23 cellular contexts compared by ENCODE assay signal in genomic region chr7:1079546-1079945, GRCh38. TPM values are rescaled to one million over a fixed set of nuclear protein-coding genes. Genes with fewer than 3 reads are reported as not detected.
DNase-seq lines count a peak whose midpoint lies in the region; ATAC-seq, FAIRE-seq and TF ChIP-seq lines count a peak whose summit lies in the region.
"Had no signal": no experiment of that assay in that cellular context is flagged by ENCODE, and none has a peak within 500 bp of the region (broad histone marks: within the 10 kb centered on the region; RNA-seq: fewer than 3 reads in every experiment).

No MANE protein-coding gene starts in this region.

- peak overlapping the region; percentile 57 for H3K27ac ChIP-seq in cardiac muscle cell
- peak overlapping the region; percentile 16; the same call in 1 of the 2 replicates for H3K27ac ChIP-seq in RWPE1
- no peak overlapping the region for H3K27ac ChIP-seq in astrocyte (ENCODE audit: low read depth, low read length)
- H3K27ac ChIP-seq: 22Rv1, A549, GM23248, HL-60 had no signal

- CTCF ChIA-PET in RWPE1 (lab: Yijun Ruan, JAX) = interaction anchor here (0.6 kb wide), 1 partner anchor 46 kb away, joined by 5 read pairs; no protein-coding TSS in a partner anchor

- H3K4me1 Mint-ChIP-seq in astrocyte (ENCODE audit: low read depth, unreplicated experiment) (peaks cover 2% of the 10 kb centered on the region), progenitor cell of endocrine pancreas (ENCODE audit: low read depth) (peaks cover 13% of the 10 kb centered on the region)
- H3K4me1 Mint-ChIP-seq: CD8-positive, alpha-beta memory T cell had no signal

- H4K20me1 ChIP-seq in astrocyte (ENCODE audit: insufficient read depth, low read length) = peaks cover 83% of the 10 kb centered on the region

- no peak overlapping the region for H3K4me3 ChIP-seq in cardiac muscle cell
- no peak overlapping the region for H3K4me3 ChIP-seq in astrocyte (ENCODE audit: insufficient read depth, low read depth, low read length)
- H3K4me3 ChIP-seq: A549, GM12878, GM23248 had no signal

- no peaks in the 10 kb centered on the region for H3K9me3 Mint-ChIP-seq in astrocyte (ENCODE audit: unreplicated experiment)
- no peaks in the 10 kb centered on the region for H3K9me3 Mint-ChIP-seq in progenitor cell of endocrine pancreas (ENCODE audit: low read depth)
- H3K9me3 Mint-ChIP-seq: CD4-positive, CD25-positive, alpha-beta regulatory T cell; CD8-positive, alpha-beta memory T cell had no signal

- POLR2A ChIA-PET in RWPE1 (lab: Yijun Ruan, JAX; ENCODE audit: low non-redundant PET) = no interaction called here

- H3K9ac ChIP-seq in astrocyte (ENCODE audit: low read length) = no peak overlapping the region
- H3K9ac ChIP-seq: GM23248 had no signal

- FAIRE-seq in astrocyte (lab: Jason Lieb, UNC) = no peak
- FAIRE-seq: A549, GM12878, H54 had no signal

- H3K79me2 ChIP-seq in astrocyte (ENCODE audit: insufficient read depth, low read length) = peaks cover 4% of the 10 kb centered on the region

- peaks cover 3% of the 10 kb centered on the region for H3K36me3 Mint-ChIP-seq in astrocyte (ENCODE audit: low read depth, unreplicated experiment)
- H3K36me3 Mint-ChIP-seq in progenitor cell of endocrine pancreas (ENCODE audit: insufficient read depth) = peaks cover 2% of the 10 kb centered on the region
- H3K36me3 Mint-ChIP-seq: CD4-positive, CD25-positive, alpha-beta regulatory T cell had no signal

- no peaks in the 10 kb centered on the region for H3K36me3 ChIP-seq in cardiac muscle cell
- H3K36me3 ChIP-seq in astrocyte (ENCODE audit: insufficient read depth, low read length) = no peaks in the 10 kb centered on the region

- H3K27me3 ChIP-seq in cardiac muscle cell = no peaks in the 10 kb centered on the region
- H3K27me3 ChIP-seq in astrocyte (ENCODE audit: insufficient read depth, low read length) = no peaks in the 10 kb centered on the region

- peaks cover 12% of the 10 kb centered on the region for H3K4me1 ChIP-seq in cardiac muscle cell (ENCODE audit: low read depth)
- peaks cover 24% of the 10 kb centered on the region for H3K4me1 ChIP-seq in astrocyte (ENCODE audit: insufficient read depth, low read length)
- H3K4me1 ChIP-seq: A549 had no signal

- no peak overlapping the region for H3K4me2 ChIP-seq in astrocyte (ENCODE audit: low read length)
- H3K4me2 ChIP-seq: A549 had no signal

- intact Hi-C loops in Right ventricle myocardium inferior (cut with DNase I) = no loop called here

- H3K27me3 Mint-ChIP-seq in astrocyte (ENCODE audit: low read depth, unreplicated experiment) (no peaks in the 10 kb centered on the region), progenitor cell of endocrine pancreas (no peaks in the 10 kb centered on the region)
- H3K27me3 Mint-ChIP-seq: CD4-positive, CD25-positive, alpha-beta regulatory T cell; CD8-positive, alpha-beta memory T cell had no signal

- TF ChIP-seq CTCF in cardiac muscle cell (IDR thresholded peaks at IDR 0.05; ENCODE audit: low read depth, low read length) (no peak), RWPE1 (conservative IDR thresholded peaks at IDR 0.05; ENCODE audit: low read depth) (no peak), astrocyte (IDR thresholded peaks at IDR 0.05; ENCODE audit: insufficient read depth, low read depth, low read length) (no peak), progenitor cell of endocrine pancreas (IDR thresholded peaks at IDR 0.05; ENCODE audit: unreplicated experiment) (no peak)

- H3K27ac Mint-ChIP-seq in astrocyte (ENCODE audit: unreplicated experiment) = peak overlapping the region; percentile 47
- peak overlapping the region; percentile 64 for H3K27ac Mint-ChIP-seq in progenitor cell of endocrine pancreas
- H3K27ac Mint-ChIP-seq: CD4-positive, CD25-positive, alpha-beta regulatory T cell; CD8-positive, alpha-beta memory T cell had no signal

- no peaks in the 10 kb centered on the region for H3K9me3 ChIP-seq in cardiac muscle cell (ENCODE audit: low read depth)
- no peaks in the 10 kb centered on the region for H3K9me3 ChIP-seq in astrocyte (ENCODE audit: insufficient read depth, low read depth, low read length)
- H3K9me3 ChIP-seq: A549 had no signal

- H3K4me3 Mint-ChIP-seq in astrocyte (ENCODE audit: unreplicated experiment) (no peak overlapping the region), progenitor cell of endocrine pancreas (ENCODE audit: low read depth) (no peak overlapping the region)
- H3K4me3 Mint-ChIP-seq: CD4-positive, CD25-positive, alpha-beta regulatory T cell; CD8-positive, alpha-beta memory T cell had no signal

- no peak for ATAC-seq in Right ventricle myocardium inferior
- ATAC-seq: A549, GM12878 had no signal

- DNase-seq in cardiac muscle cell (ENCODE audit: low read depth in 1 of 2, low spot score in 1 of 2) = no peak
- DNase-seq in Right ventricle myocardium inferior (ENCODE audit: missing footprints) = no peak
- no peak for DNase-seq in RWPE1 (ENCODE audit: low spot score)
- DNase-seq in astrocyte (ENCODE audit: low read depth) = no peak
- no peak for DNase-seq in progenitor cell of endocrine pancreas (ENCODE audit: low spot score, unreplicated experiment)
- no peak for DNase-seq in retina
- no peak for DNase-seq in AML-193 (lab: John Stamatoyannopoulos, UW)
- no peak for DNase-seq in NCI-H2081 treated with DMSO at 0.1 percent for 48 hours (lab: John Stamatoyannopoulos, UW)
- DNase-seq: CD4-positive, CD25-positive, alpha-beta regulatory T cell; CD8-positive, alpha-beta memory T cell; COR-L47; DMS 273 treated with DMSO at 0.1 percent for 48 hours; DMS53; DND-41; EL; GM23248; HCEC 1CT; IMR-90 had no signal

- H2AFZ ChIP-seq in astrocyte (ENCODE audit: low read depth, low read length) = no peak overlapping the region
- H2AFZ ChIP-seq: GM23248 had no signal

RNA-seq across cellular contexts. Expression of gene GPER1, which starts 8.4 kb away (rescaled TPM):
- total RNA-seq in cardiac muscle cell (1.6 and 5.2 TPM in 2 replicates), Right ventricle myocardium inferior (3.6 TPM), astrocyte (13.7 and 17.4 TPM in 2 replicates), progenitor cell of endocrine pancreas (0.50 and 0.64 TPM in 2 replicates)
- 1.7 and 3.4 TPM in 2 replicates for polyA plus RNA-seq in cardiac muscle cell
- total RNA-seq: CD4-positive, CD25-positive, alpha-beta regulatory T cell; CD8-positive, alpha-beta memory T cell had no signal

RNA-seq across cellular contexts. Expression of gene GPR146, which starts 35.2 kb away (rescaled TPM):
- total RNA-seq in cardiac muscle cell = 11.2 and 16.3 TPM in 2 replicates
- 4.4 and 7.5 TPM in 2 replicates for polyA plus RNA-seq in cardiac muscle cell
- 30.6 TPM for total RNA-seq in Right ventricle myocardium inferior
- total RNA-seq in astrocyte = 1.7 and 3.4 TPM in 2 replicates
- total RNA-seq in progenitor cell of endocrine pancreas = 1.6 and 1.9 TPM in 2 replicates
